Comparison of ENCODE assay signal across 8 cellular contexts in the genomic region with DNA sequence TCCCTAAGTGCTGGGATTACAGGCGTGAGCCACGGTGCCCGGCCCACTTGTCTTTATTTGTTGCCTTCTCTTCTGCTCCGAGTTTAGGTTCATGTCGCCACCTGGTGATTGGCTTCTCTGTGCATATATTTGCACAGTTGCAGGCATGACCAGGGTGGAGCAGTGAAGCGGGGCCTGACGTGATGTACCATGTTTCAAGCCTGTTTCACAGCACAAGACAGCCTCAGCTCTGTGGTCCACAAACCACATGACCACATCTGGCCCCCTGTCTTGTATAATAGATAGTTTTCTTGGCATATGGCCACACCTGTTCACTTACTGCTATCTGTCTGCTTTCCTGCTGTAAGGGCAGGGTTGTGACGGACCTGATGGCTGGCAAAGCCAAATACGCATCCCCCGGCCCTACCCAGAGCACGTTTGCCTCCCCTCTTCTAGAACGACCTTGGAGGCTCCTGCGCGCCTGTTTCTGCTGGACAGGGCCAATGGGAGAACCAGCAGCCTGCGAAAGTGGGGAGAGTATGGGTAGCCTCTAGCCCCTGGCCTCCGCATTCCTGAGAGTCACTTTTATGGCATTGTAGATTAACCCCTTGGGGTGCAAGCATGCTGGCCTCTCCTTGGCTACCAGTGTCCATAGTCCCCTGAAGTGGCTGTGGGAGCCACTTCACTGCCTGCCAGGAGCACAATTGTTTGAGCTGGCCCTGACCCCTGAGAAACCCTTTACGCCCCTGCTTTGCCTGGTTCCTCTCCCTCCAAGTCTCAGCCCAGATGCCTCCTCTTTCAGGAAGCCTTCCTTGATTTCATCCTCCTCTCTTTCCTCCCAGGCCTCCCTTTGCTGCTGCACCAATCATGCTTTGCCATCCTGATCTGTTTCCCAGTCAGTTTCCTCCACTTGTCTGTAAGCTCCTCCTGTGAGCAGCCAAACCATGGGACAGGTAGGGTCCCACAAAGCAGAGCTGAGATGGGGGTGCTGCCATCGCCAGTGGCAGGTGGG. TPM values are rescaled to one million over a fixed set of nuclear protein-coding genes. Genes with fewer than 3 reads are reported as not detected.
A peak's percentile ranks its signal among the peaks of the same experiment; 100 is the strongest.
DNase-seq lines count a peak whose midpoint lies in the region; ATAC-seq and TF ChIP-seq lines count a peak whose summit lies in the region.

No MANE protein-coding gene starts in this region.

- DNase-seq in BJ (ENCODE audit: low read depth) (no peak), GM13976 (ENCODE audit: low spot score) (peak; percentile 76), MM.1S (peak; percentile 69), SW480 (ENCODE audit: low spot score) (peak; percentile 67), fibroblast of the aortic adventitia (ENCODE audit: low read depth) (peak; percentile 48)
- DNase-seq in stimulated activated effector memory CD8-positive, alpha-beta T cell treated with anti-CD3 and anti-CD28 coated beads, Interleukin-12 subunit alpha, Interleukin-12 subunit beta, amount 100 ng/mL, for 72 hours (ENCODE audit: low spot score in 2 of 2), result no peak
- no peak for DNase-seq in activated CD8-positive, alpha-beta memory T cell treated with anti-CD3 and anti-CD28 coated beads, Interleukin-2, amount 50 U/mL, for 4 hours

- peaks cover 7% of the 10 kb centered on the region; the same call in 1 of the 2 replicates for H3F3A ChIP-seq in MM.1S (ENCODE audit: insufficient read depth, low read length)

- H3K4me3 ChIP-seq in BJ (ENCODE audit: low read depth, low read length) (no peak overlapping the region), MM.1S (ENCODE audit: low read length) (no peak overlapping the region), fibroblast of the aortic adventitia (ENCODE audit: low read depth, low read length) (no peak overlapping the region)

- H3K79me2 ChIP-seq in MM.1S (ENCODE audit: low read length), result no peaks in the 10 kb centered on the region

- TF ChIP-seq CTCF in BJ (IDR thresholded peaks at IDR 0.05; ENCODE audit: insufficient read depth, low read depth, low read length) (peak; percentile 29; the same call in 1 of the 2 replicates), GM13976 (IDR thresholded peaks at IDR 0.05; ENCODE audit: borderline replicate concordance, control extremely low read depth, extremely low read depth, insufficient read depth, missing control alignments) (peak; percentile 73), MM.1S (IDR thresholded peaks at IDR 0.05; ENCODE audit: low read length) (peak; percentile 37), fibroblast of the aortic adventitia (IDR thresholded peaks at IDR 0.05; ENCODE audit: insufficient read depth, low read length) (peak; percentile 32)

- no peaks in the 10 kb centered on the region for H4K20me1 ChIP-seq in MM.1S (ENCODE audit: insufficient read depth, low read length)

- peak; percentile 86 for ATAC-seq in HG02610 (IDR thresholded peaks at IDR 0.05; ENCODE audit: unreplicated experiment)
- peak; percentile 61 for ATAC-seq in stimulated activated effector memory CD8-positive, alpha-beta T cell treated with anti-CD3 and anti-CD28 coated beads, Interleukin-12 subunit alpha, Interleukin-12 subunit beta, amount 100 ng/mL, for 72 hours

- POLR2A ChIA-PET in BJ (lab: Charles Lee), result no interaction called here

- no peak overlapping the region for H3K4me3 Mint-ChIP-seq in stimulated activated effector memory CD8-positive, alpha-beta T cell treated with anti-CD3 and anti-CD28 coated beads, Interleukin-12 subunit alpha, Interleukin-12 subunit beta, amount 100 ng/mL, for 72 hours

- in situ Hi-C loops in GM13976 (cut with MboI; ENCODE audit: low sequenced_read_pairs, unreplicated experiment), result no loop called here

- no peaks in the 10 kb centered on the region for H3K9me2 ChIP-seq in MM.1S (replicated peaks; ENCODE audit: insufficient read depth, low read length)

- no peak overlapping the region for H3K4me2 ChIP-seq in MM.1S (ENCODE audit: low read depth, low read length)

- H3K27me3 ChIP-seq in BJ (ENCODE audit: control insufficient read depth, insufficient read depth, low read length), result peaks cover 9% of the 10 kb centered on the region
- peaks cover 30% of the 10 kb centered on the region for H3K27me3 ChIP-seq in MM.1S (replicated peaks; ENCODE audit: insufficient read depth, low read length)

- H3K4me1 ChIP-seq in MM.1S (ENCODE audit: low read length), result peaks cover 12% of the 10 kb centered on the region

- no peak overlapping the region for H3K9ac ChIP-seq in MM.1S (ENCODE audit: low read length)

- peaks cover 5% of the 10 kb centered on the region for H3K36me3 Mint-ChIP-seq in stimulated activated effector memory CD8-positive, alpha-beta T cell treated with anti-CD3 and anti-CD28 coated beads, Interleukin-12 subunit alpha, Interleukin-12 subunit beta, amount 100 ng/mL, for 72 hours

- H3K27ac ChIP-seq in MM.1S (ENCODE audit: low read length), result no peak overlapping the region

- no peaks in the 10 kb centered on the region for H3K9me3 ChIP-seq in MM.1S (replicated peaks; ENCODE audit: insufficient read depth, low read length)

- CTCF ChIA-PET in BJ (lab: Yijun Ruan, JAX), result interaction anchor here (0.6 to 3.4 kb wide), 3 partner anchors 14 to 17 kb away, joined by 3 to 23 read pairs (median 18); no protein-coding TSS in a partner anchor

- H2AFZ ChIP-seq in MM.1S (ENCODE audit: low read length), result no peak overlapping the region

- H3K36me3 ChIP-seq in BJ (ENCODE audit: control insufficient read depth, insufficient read depth, low read length) (no peaks in the 10 kb centered on the region), MM.1S (replicated peaks; ENCODE audit: insufficient read depth, low read length) (no peaks in the 10 kb centered on the region)

- H3K4me1 Mint-ChIP-seq in stimulated activated effector memory CD8-positive, alpha-beta T cell treated with anti-CD3 and anti-CD28 coated beads, Interleukin-12 subunit alpha, Interleukin-12 subunit beta, amount 100 ng/mL, for 72 hours, result peaks cover 12% of the 10 kb centered on the region

- H3K9me3 Mint-ChIP-seq in stimulated activated effector memory CD8-positive, alpha-beta T cell treated with anti-CD3 and anti-CD28 coated beads, Interleukin-12 subunit alpha, Interleukin-12 subunit beta, amount 100 ng/mL, for 72 hours, result no peaks in the 10 kb centered on the region

- no peak overlapping the region for H3K27ac Mint-ChIP-seq in stimulated activated effector memory CD8-positive, alpha-beta T cell treated with anti-CD3 and anti-CD28 coated beads, Interleukin-12 subunit alpha, Interleukin-12 subunit beta, amount 100 ng/mL, for 72 hours

RNA-seq across cellular contexts. Expression of gene SH3TC1, which starts 6.0 kb away (rescaled TPM):
- 0.67 and 1.2 TPM in 2 replicates for polyA plus RNA-seq in BJ (2011; rRNA removed)
- 2.0 and 4.3 TPM in 2 replicates for polyA minus RNA-seq in BJ (2011; rRNA and poly(A)+ RNA removed)
- total RNA-seq in fibroblast of the aortic adventitia (ENCODE audit: low replicate concordance), result 0.41 and 1.5 TPM in 2 replicates

RNA-seq across cellular contexts. Expression of gene ABLIM2, which starts 34.4 kb away (rescaled TPM):
- 0.07 TPM in 1 of 2 replicates, not detected in the other for polyA plus RNA-seq in BJ (2011; rRNA removed)
- not detected in 2 replicates for polyA minus RNA-seq in BJ (2011; rRNA and poly(A)+ RNA removed)
- total RNA-seq in fibroblast of the aortic adventitia (ENCODE audit: low replicate concordance), result under 0.01 TPM in 1 of 2 replicates, not detected in the other

Comparison
In these comparisons a context has a peak if more than half of its experiments do, and no peak if none do; other contexts are left out.
1. DNase-seq: peak in GM13976 (single experiment), MM.1S (single experiment), SW480 (single experiment) and fibroblast of the aortic adventitia (single experiment); none in BJ (single experiment), stimulated activated effector memory CD8-positive, alpha-beta T cell treated with anti-CD3 and anti-CD28 coated beads, Interleukin-12 subunit alpha, Interleukin-12 subunit beta, amount 100 ng/mL, for 72 hours (0 of 2) and activated CD8-positive, alpha-beta memory T cell treated with anti-CD3 and anti-CD28 coated beads, Interleukin-2, amount 50 U/mL, for 4 hours (single experiment).
2. Peak in every context shown above with its lines, with median percentiles within 50 percentile points of each other: CTCF ChIP-seq.